10 cellular contexts compared by ENCODE assay signal in genomic region chr6:98944598-98945011, GRCh38. TPM values are rescaled to one million over a fixed set of nuclear protein-coding genes. Genes with fewer than 3 reads are reported as not detected.
DNase-seq lines count a peak whose midpoint lies in the region; ATAC-seq and TF ChIP-seq lines count a peak whose summit lies in the region.
"Had no signal": no experiment of that assay in that cellular context is flagged by ENCODE, and none has a peak within 500 bp of the region (broad histone marks: within the 10 kb centered on the region; RNA-seq: fewer than 3 reads in every experiment).

No MANE protein-coding gene starts in this region.

- H3K36me3 Mint-ChIP-seq in MCF 10A (ENCODE audit: insufficient read depth, unreplicated experiment) (peaks cover 5% of the 10 kb centered on the region), CD14-positive monocyte (peaks cover 7 to 9% of the 10 kb centered on the region in 2 donors)
- peaks cover 28% of the 10 kb centered on the region for H3K36me3 Mint-ChIP-seq in activated CD4-positive, alpha-beta memory T cell treated with anti-CD3 and anti-CD28 coated beads for 36 hours

- H3K27me3 Mint-ChIP-seq in MCF 10A (ENCODE audit: insufficient read depth, unreplicated experiment): no peaks in the 10 kb centered on the region
- peaks cover 0 to 4% (median 2%) of the 10 kb centered on the region in 3 donors for H3K27me3 Mint-ChIP-seq in CD14-positive monocyte (ENCODE audit: low read depth in 3 of 3)
- H3K27me3 Mint-ChIP-seq in activated CD4-positive, alpha-beta memory T cell treated with anti-CD3 and anti-CD28 coated beads for 36 hours: no peaks in the 10 kb centered on the region
- H3K27me3 Mint-ChIP-seq: stimulated activated naive CD8-positive, alpha-beta T cell treated with anti-CD3 and anti-CD28 coated beads, Interleukin-15, Interleukin-2, amounts not matched to agents 100 ng/mL and 50 ng/mL, for 24 hours had no signal

- CTCF ChIA-PET in MCF 10A (lab: Yijun Ruan, JAX): interaction anchor here (0.7 kb wide), 1 partner anchor 366 kb away, joined by 3 read pairs; no protein-coding TSS in a partner anchor
- CTCF ChIA-PET in activated CD4-positive, alpha-beta memory T cell treated with anti-CD3 and anti-CD28 coated beads for 36 hours (lab: Charles Lee): interaction anchor here (1.2 kb wide), 1 partner anchor 175 kb away, joined by 4 read pairs; no protein-coding TSS in a partner anchor

- TF ChIP-seq POLR2A in breast epithelium (IDR thresholded peaks at IDR 0.05) (no peak), thyroid gland (IDR thresholded peaks at IDR 0.05) (no peak)

- WGBS in thyroid gland, 2 donors: 62 to 74% methylated on average over 2 of the region's 2 CpGs

- H3K4me1 ChIP-seq in breast epithelium: no peaks in the 10 kb centered on the region
- peaks cover 15 to 24% of the 10 kb centered on the region in 2 donors for H3K4me1 ChIP-seq in thyroid gland

- POLR2A ChIA-PET in MCF 10A (lab: Yijun Ruan, JAX): no interaction called here
- POLR2A ChIA-PET in activated CD4-positive, alpha-beta memory T cell treated with anti-CD3 and anti-CD28 coated beads for 36 hours (lab: Charles Lee): no interaction called here

- H3K27ac Mint-ChIP-seq in MCF 10A (ENCODE audit: low read depth, unreplicated experiment): no peak overlapping the region
- H3K27ac Mint-ChIP-seq in CD14-positive monocyte: no peak overlapping the region
- H3K27ac Mint-ChIP-seq in activated CD4-positive, alpha-beta memory T cell treated with anti-CD3 and anti-CD28 coated beads for 36 hours: no peak overlapping the region
- H3K27ac Mint-ChIP-seq: stimulated activated naive CD8-positive, alpha-beta T cell treated with anti-CD3 and anti-CD28 coated beads, Interleukin-15, Interleukin-2, amounts not matched to agents 100 ng/mL and 50 ng/mL, for 24 hours had no signal

- H3K36me3 ChIP-seq in breast epithelium: peaks cover 3% of the 10 kb centered on the region
- no peaks in the 10 kb centered on the region for H3K36me3 ChIP-seq in thyroid gland

- no peak overlapping the region for H3K4me3 ChIP-seq in breast epithelium
- no peak overlapping the region for H3K4me3 ChIP-seq in thyroid gland (replicated peaks in 1 of 3)
- H3K4me3 ChIP-seq: body of pancreas had no signal

- intact Hi-C loops in MCF 10A (cut with micrococcal nuclease) (loop anchor here (10.0 kb wide), 1 partner anchor 480 kb away; the partner anchor contains the start of gene PNISR), breast epithelium (cut with DNase I; ENCODE audit: low total_unique reads) (no loop called here), thyroid gland (cut with DNase I) (no loop called here), CD14-positive monocyte (cut with micrococcal nuclease) (no loop called here)
- intact Hi-C loops in activated CD4-positive, alpha-beta memory T cell treated with anti-CD3 and anti-CD28 coated beads for 36 hours (cut with micrococcal nuclease): loop anchor here (5.0 kb wide), 1 partner anchor 478 kb away; no protein-coding TSS in a partner anchor

- H3K4me3 Mint-ChIP-seq in MCF 10A (ENCODE audit: unreplicated experiment): no peak overlapping the region
- H3K4me3 Mint-ChIP-seq in CD14-positive monocyte: no peak overlapping the region
- H3K4me3 Mint-ChIP-seq in activated CD4-positive, alpha-beta memory T cell treated with anti-CD3 and anti-CD28 coated beads for 36 hours: no peak overlapping the region
- H3K4me3 Mint-ChIP-seq: stimulated activated naive CD8-positive, alpha-beta T cell treated with anti-CD3 and anti-CD28 coated beads, Interleukin-15, Interleukin-2, amounts not matched to agents 100 ng/mL and 50 ng/mL, for 24 hours had no signal

- no peaks in the 10 kb centered on the region for H3K27me3 ChIP-seq in breast epithelium
- H3K27me3 ChIP-seq in thyroid gland: no peaks in the 10 kb centered on the region
- H3K27me3 ChIP-seq: body of pancreas had no signal

- H3K4me1 Mint-ChIP-seq in MCF 10A (ENCODE audit: insufficient read depth, unreplicated experiment): peaks cover 21% of the 10 kb centered on the region
- H3K4me1 Mint-ChIP-seq in CD14-positive monocyte: peaks cover 30% of the 10 kb centered on the region
- peaks cover 37% of the 10 kb centered on the region for H3K4me1 Mint-ChIP-seq in activated CD4-positive, alpha-beta memory T cell treated with anti-CD3 and anti-CD28 coated beads for 36 hours (ENCODE audit: low read depth)

- peak; percentile 11 for DNase-seq in MCF 10A (ENCODE audit: unreplicated experiment)
- DNase-seq in breast epithelium (ENCODE audit: low spot score in 2 of 2): no peak
- DNase-seq in OCI-M1 (lab: John Stamatoyannopoulos, UW): peak; percentile 56
- DNase-seq in fibroblast of peridontal ligament (ENCODE audit: extremely low read depth): peak; percentile 63
- DNase-seq in thyroid gland: no peak
- no peak for DNase-seq in CD14-positive monocyte (ENCODE audit: low spot score)
- no peak for DNase-seq in activated CD4-positive, alpha-beta memory T cell treated with anti-CD3 and anti-CD28 coated beads for 36 hours
- DNase-seq: body of pancreas had no signal

- no peak for TF ChIP-seq CTCF in MCF 10A (IDR thresholded peaks at IDR 0.05; ENCODE audit: unreplicated experiment)
- TF ChIP-seq CTCF in breast epithelium (IDR thresholded peaks at IDR 0.05): no peak
- no peak for TF ChIP-seq CTCF in thyroid gland (IDR thresholded peaks at IDR 0.05)
- no peak for TF ChIP-seq CTCF in CD14-positive monocyte (IDR thresholded peaks at IDR 0.05)

- H3K9me3 Mint-ChIP-seq in MCF 10A (ENCODE audit: unreplicated experiment) (peaks cover 6% of the 10 kb centered on the region), CD14-positive monocyte (peaks cover 3 to 19% (median 13%) of the 10 kb centered on the region in 7 donors)
- H3K9me3 Mint-ChIP-seq in activated CD4-positive, alpha-beta memory T cell treated with anti-CD3 and anti-CD28 coated beads for 36 hours: peaks cover 26% of the 10 kb centered on the region

- BruUV-seq in MCF 10A (replicated peaks; lab: Mats Ljungman, UMichigan): no TSS peak

- ATAC-seq in HG02759 (IDR thresholded peaks at IDR 0.05; ENCODE audit: unreplicated experiment): no peak
- ATAC-seq: body of pancreas had no signal

- H3K27ac ChIP-seq in breast epithelium: no peak overlapping the region
- H3K27ac ChIP-seq in thyroid gland: peak overlapping the region in 2 of 3 donors; percentile 4 to 24

- H3K9me3 ChIP-seq in breast epithelium (peaks cover 0 to 3% of the 10 kb centered on the region in 2 donors), thyroid gland (no peaks in the 10 kb centered on the region)
- H3K9me3 ChIP-seq: body of pancreas had no signal

RNA-seq across cellular contexts. Expression of gene FBXL4, which starts 3.1 kb away (rescaled TPM):
- total RNA-seq in MCF 10A (2022) (11.3 and 15.7 TPM in 2 replicates), breast epithelium (10 to 100 TPM; 20.6 to 39.4 (median 21.6) TPM), thyroid gland (10 to 100 TPM; 33.1 to 49.9 (median 42.8) TPM)
- 10 to 100 TPM in 1 of 2 donors, 1 to 10 TPM in 1; 8.6 to 10.9 TPM for polyA plus RNA-seq in CD14-positive monocyte
- 10 to 100 TPM; 13.8 TPM for total RNA-seq in activated CD4-positive, alpha-beta memory T cell treated with anti-CD3 and anti-CD28 coated beads for 36 hours

Comparison
In these comparisons a context has a peak if more than half of its experiments do, and no peak if none do; other contexts are left out.
1. DNase-seq: peak in MCF 10A (single experiment), OCI-M1 (single experiment) and fibroblast of peridontal ligament (single experiment); none in breast epithelium (0 of 2), thyroid gland (0 of 2), CD14-positive monocyte (single experiment) and activated CD4-positive, alpha-beta memory T cell treated with anti-CD3 and anti-CD28 coated beads for 36 hours (single experiment).
2. intact Hi-C loops: an anchor here in MCF 10A (10.0 kb wide) and activated CD4-positive, alpha-beta memory T cell treated with anti-CD3 and anti-CD28 coated beads for 36 hours (5.0 kb wide); none called in breast epithelium, thyroid gland and CD14-positive monocyte.
3. H3K27ac ChIP-seq: peak in thyroid gland (2 of 3); none in breast epithelium (0 of 2).